Comparison of ENCODE assay signal across 8 cellular contexts in genomic region chr9:137129089-137129455, GRCh38. TPM values are rescaled to one million over a fixed set of nuclear protein-coding genes. Genes with fewer than 3 reads are reported as not detected.
A peak's percentile ranks its signal among the peaks of the same experiment; 100 is the strongest.
DNase-seq lines count a peak whose midpoint lies in the region; ATAC-seq and TF ChIP-seq lines count a peak whose summit lies in the region.

No MANE protein-coding gene starts in this region.

- H3K9me3 ChIP-seq in KOPT-K1 (ENCODE audit: insufficient read depth, low read length, poor library complexity, severe bottlenecking), result no peaks in the 10 kb centered on the region

- H3K4me1 Mint-ChIP-seq in activated T-cell treated with anti-CD3 and anti-CD28 coated beads, Interleukin-2, amount 50 U/mL, for 4 hours (ENCODE audit: low read depth), result peaks cover 27% of the 10 kb centered on the region
- H3K4me1 Mint-ChIP-seq in chondrocyte (ENCODE audit: low read depth), result peaks cover 26% of the 10 kb centered on the region
- peaks cover 24% of the 10 kb centered on the region for H3K4me1 Mint-ChIP-seq in memory B cell

- H3K36me3 ChIP-seq in KOPT-K1 (ENCODE audit: insufficient read depth, low read length), result no peaks in the 10 kb centered on the region
- no peaks in the 10 kb centered on the region for H3K36me3 ChIP-seq in urinary bladder (ENCODE audit: insufficient read depth)

- H3K4me3 Mint-ChIP-seq in activated T-cell treated with anti-CD3 and anti-CD28 coated beads, Interleukin-2, amount 50 U/mL, for 4 hours, result peak overlapping the region; percentile 92
- H3K4me3 Mint-ChIP-seq in chondrocyte (ENCODE audit: unreplicated experiment), result peak overlapping the region; percentile 75
- H3K4me3 Mint-ChIP-seq in memory B cell, result peak overlapping the region; percentile 94

- peaks cover 2% of the 10 kb centered on the region for H3K36me3 Mint-ChIP-seq in activated T-cell treated with anti-CD3 and anti-CD28 coated beads, Interleukin-2, amount 50 U/mL, for 4 hours (ENCODE audit: insufficient read depth)
- H3K36me3 Mint-ChIP-seq in chondrocyte (ENCODE audit: low read depth) (no peaks in the 10 kb centered on the region), memory B cell (no peaks in the 10 kb centered on the region)

- no peak for DNase-seq in activated T-cell treated with anti-CD3 and anti-CD28 coated beads, Interleukin-2, amount 50 U/mL, for 4 hours
- no peak for DNase-seq in activated T-cell treated with anti-CD3 and anti-CD28 coated beads for 4 hours
- peak; percentile 64 for DNase-seq in chondrocyte (ENCODE audit: low spot score)
- DNase-seq in memory B cell (ENCODE audit: low spot score in 2 of 2), result no peak
- no peak for DNase-seq in SKM-1 treated with dmso at 0.1 percent for 144 hours (lab: John Stamatoyannopoulos, UW; ENCODE audit: unreplicated experiment)
- DNase-seq in HUDEP-2 (lab: John Stamatoyannopoulos, UW; ENCODE audit: unreplicated experiment in 76 of 76), result no peak

- peak; percentile 2 for ATAC-seq in activated T-cell treated with anti-CD3 and anti-CD28 coated beads, Interleukin-2, amount 50 U/mL, for 4 hours
- peak; percentile 0 for ATAC-seq in memory B cell (ENCODE audit: low read depth)

- H3K27ac ChIP-seq in KOPT-K1 (ENCODE audit: low read depth, low read length, poor library complexity, severe bottlenecking) (peak overlapping the region; percentile 68), urinary bladder (ENCODE audit: low read depth) (no peak overlapping the region)

- peak overlapping the region; percentile 67 for H3K4me3 ChIP-seq in urinary bladder (ENCODE audit: low read depth, low read length)

- H3K27me3 Mint-ChIP-seq in activated T-cell treated with anti-CD3 and anti-CD28 coated beads, Interleukin-2, amount 50 U/mL, for 4 hours (ENCODE audit: low read depth), result peaks cover 7% of the 10 kb centered on the region
- H3K27me3 Mint-ChIP-seq in chondrocyte (ENCODE audit: low read depth), result peaks cover 2% of the 10 kb centered on the region
- no peaks in the 10 kb centered on the region for H3K27me3 Mint-ChIP-seq in memory B cell

- H3K27ac Mint-ChIP-seq in chondrocyte (ENCODE audit: unreplicated experiment) (peak overlapping the region; percentile 80), memory B cell (peak overlapping the region; percentile 94)

- no peak for TF ChIP-seq CTCF in chondrocyte (IDR thresholded peaks at IDR 0.05)

- WGBS in urinary bladder, result 9% methylated on average over 26 of the region's 26 CpGs

- H3K9me3 Mint-ChIP-seq in activated T-cell treated with anti-CD3 and anti-CD28 coated beads, Interleukin-2, amount 50 U/mL, for 4 hours, result no peaks in the 10 kb centered on the region
- H3K9me3 Mint-ChIP-seq in chondrocyte (ENCODE audit: low read depth) (no peaks in the 10 kb centered on the region), memory B cell (no peaks in the 10 kb centered on the region)

- H3K4me1 ChIP-seq in urinary bladder (ENCODE audit: insufficient read depth), result no peaks in the 10 kb centered on the region

RNA-seq across cellular contexts. Expression of gene GRIN1, which starts 9.9 kb away (rescaled TPM):
- under 1 TPM in 2 of 3 donors, not detected in 1; 0.13 to 0.26 TPM for total RNA-seq in activated T-cell treated with anti-CD3 and anti-CD28 coated beads, Interleukin-2, amount 50 U/mL, for 4 hours
- total RNA-seq in chondrocyte (0.07 TPM in 1 of 3 replicates, not detected in the others), urinary bladder (0.26 TPM)
- polyA plus RNA-seq in urinary bladder, result 0.18 TPM

RNA-seq across cellular contexts. Expression of gene DPP7, which starts 14.5 kb away (rescaled TPM):
- 100 to 1,000 TPM; 352 to 394 (median 392) TPM for total RNA-seq in activated T-cell treated with anti-CD3 and anti-CD28 coated beads, Interleukin-2, amount 50 U/mL, for 4 hours
- 54.0 to 85.0 TPM (median 82.2 TPM) in 3 replicates for total RNA-seq in chondrocyte
- 18.5 TPM for total RNA-seq in urinary bladder
- polyA plus RNA-seq in urinary bladder, result 162 TPM

RNA-seq across cellular contexts. Expression of gene LRRC26, which starts 40.8 kb away (rescaled TPM):
- under 1 TPM in 1 of 3 donors, not detected in 2; 0.18 TPM for total RNA-seq in activated T-cell treated with anti-CD3 and anti-CD28 coated beads, Interleukin-2, amount 50 U/mL, for 4 hours
- total RNA-seq in chondrocyte (not detected in 3 replicates), urinary bladder (not detected)
- not detected for polyA plus RNA-seq in urinary bladder

RNA-seq across cellular contexts. Expression of gene MAN1B1, which starts 42.3 kb away (rescaled TPM):
- total RNA-seq in activated T-cell treated with anti-CD3 and anti-CD28 coated beads, Interleukin-2, amount 50 U/mL, for 4 hours, result 10 to 100 TPM; 30.7 to 34.0 (median 33.5) TPM
- 105 to 117 TPM (median 106 TPM) in 3 replicates for total RNA-seq in chondrocyte
- total RNA-seq in urinary bladder, result 29.1 TPM
- polyA plus RNA-seq in urinary bladder, result 38.5 TPM

RNA-seq across cellular contexts. Expression of gene TMEM210, which starts 42.8 kb away (rescaled TPM):
- not detected for total RNA-seq in activated T-cell treated with anti-CD3 and anti-CD28 coated beads, Interleukin-2, amount 50 U/mL, for 4 hours
- not detected in 3 replicates for total RNA-seq in chondrocyte
- total RNA-seq in urinary bladder, result not detected
- polyA plus RNA-seq in urinary bladder, result not detected
